In the genomic region with DNA sequence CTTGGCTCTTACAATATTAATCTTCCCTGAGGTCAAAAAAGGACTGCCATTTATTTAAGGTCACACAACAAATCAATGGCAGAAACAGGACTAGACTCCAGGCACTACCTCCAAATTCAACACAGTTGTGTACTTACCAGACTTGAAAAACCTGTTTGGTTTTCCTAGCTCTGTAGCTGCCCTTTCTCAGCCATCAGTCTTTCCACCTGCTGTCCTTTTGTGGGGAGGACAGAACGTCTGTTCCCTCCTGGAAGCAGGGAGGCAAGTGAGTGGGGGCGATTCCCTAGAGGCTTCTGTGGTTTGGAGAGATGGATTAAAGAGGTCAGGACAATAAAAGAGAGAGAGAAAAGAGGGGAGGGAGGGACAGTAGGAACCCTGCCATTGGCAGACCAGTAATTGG, we compare ENCODE assay signal across 1 cellular context.
TF ChIP-seq lines count a peak whose summit lies in the region.

No MANE protein-coding gene starts in this region.

TF ChIP-seq in GM23338, 12 proteins besides CTCF, POLR2A, EP300 and RAD21 (continued from another document):
- TF ChIP-seq, protein P1, sequence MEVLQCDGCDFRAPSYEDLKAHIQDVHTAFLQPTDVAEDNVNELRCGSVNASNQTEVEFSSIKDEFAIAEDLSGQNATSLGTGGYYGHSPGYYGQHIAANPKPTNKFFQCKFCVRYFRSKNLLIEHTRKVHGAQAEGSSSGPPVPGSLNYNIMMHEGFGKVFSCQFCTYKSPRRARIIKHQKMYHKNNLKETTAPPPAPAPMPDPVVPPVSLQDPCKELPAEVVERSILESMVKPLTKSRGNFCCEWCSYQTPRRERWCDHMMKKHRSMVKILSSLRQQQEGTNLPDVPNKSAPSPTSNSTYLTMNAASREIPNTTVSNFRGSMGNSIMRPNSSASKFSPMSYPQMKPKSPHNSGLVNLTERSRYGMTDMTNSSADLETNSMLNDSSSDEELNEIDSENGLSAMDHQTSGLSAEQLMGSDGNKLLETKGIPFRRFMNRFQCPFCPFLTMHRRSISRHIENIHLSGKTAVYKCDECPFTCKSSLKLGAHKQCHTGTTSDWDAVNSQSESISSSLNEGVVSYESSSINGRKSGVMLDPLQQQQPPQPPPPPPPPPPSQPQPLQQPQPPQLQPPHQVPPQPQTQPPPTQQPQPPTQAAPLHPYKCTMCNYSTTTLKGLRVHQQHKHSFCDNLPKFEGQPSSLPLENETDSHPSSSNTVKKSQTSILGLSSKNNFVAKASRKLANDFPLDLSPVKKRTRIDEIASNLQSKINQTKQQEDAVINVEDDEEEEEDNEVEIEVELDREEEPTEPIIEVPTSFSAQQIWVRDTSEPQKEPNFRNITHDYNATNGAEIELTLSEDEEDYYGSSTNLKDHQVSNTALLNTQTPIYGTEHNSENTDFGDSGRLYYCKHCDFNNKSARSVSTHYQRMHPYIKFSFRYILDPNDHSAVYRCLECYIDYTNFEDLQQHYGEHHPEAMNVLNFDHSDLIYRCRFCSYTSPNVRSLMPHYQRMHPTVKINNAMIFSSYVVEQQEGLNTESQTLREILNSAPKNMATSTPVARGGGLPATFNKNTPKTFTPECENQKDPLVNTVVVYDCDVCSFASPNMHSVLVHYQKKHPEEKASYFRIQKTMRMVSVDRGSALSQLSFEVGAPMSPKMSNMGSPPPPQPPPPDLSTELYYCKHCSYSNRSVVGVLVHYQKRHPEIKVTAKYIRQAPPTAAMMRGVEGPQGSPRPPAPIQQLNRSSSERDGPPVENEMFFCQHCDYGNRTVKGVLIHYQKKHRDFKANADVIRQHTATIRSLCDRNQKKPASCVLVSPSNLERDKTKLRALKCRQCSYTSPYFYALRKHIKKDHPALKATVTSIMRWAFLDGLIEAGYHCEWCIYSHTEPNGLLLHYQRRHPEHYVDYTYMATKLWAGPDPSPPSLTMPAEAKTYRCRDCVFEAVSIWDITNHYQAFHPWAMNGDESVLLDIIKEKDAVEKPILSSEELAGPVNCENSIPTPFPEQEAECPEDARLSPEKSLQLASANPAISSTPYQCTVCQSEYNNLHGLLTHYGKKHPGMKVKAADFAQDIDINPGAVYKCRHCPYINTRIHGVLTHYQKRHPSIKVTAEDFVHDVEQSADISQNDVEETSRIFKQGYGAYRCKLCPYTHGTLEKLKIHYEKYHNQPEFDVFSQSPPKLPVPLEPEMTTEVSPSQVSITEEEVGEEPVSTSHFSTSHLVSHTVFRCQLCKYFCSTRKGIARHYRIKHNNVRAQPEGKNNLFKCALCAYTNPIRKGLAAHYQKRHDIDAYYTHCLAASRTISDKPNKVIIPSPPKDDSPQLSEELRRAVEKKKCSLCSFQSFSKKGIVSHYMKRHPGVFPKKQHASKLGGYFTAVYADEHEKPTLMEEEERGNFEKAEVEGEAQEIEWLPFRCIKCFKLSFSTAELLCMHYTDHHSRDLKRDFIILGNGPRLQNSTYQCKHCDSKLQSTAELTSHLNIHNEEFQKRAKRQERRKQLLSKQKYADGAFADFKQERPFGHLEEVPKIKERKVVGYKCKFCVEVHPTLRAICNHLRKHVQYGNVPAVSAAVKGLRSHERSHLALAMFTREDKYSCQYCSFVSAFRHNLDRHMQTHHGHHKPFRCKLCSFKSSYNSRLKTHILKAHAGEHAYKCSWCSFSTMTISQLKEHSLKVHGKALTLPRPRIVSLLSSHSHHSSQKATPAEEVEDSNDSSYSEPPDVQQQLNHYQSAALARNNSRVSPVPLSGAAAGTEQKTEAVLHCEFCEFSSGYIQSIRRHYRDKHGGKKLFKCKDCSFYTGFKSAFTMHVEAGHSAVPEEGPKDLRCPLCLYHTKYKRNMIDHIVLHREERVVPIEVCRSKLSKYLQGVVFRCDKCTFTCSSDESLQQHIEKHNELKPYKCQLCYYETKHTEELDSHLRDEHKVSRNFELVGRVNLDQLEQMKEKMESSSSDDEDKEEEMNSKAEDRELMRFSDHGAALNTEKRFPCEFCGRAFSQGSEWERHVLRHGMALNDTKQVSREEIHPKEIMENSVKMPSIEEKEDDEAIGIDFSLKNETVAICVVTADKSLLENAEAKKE (CRISPR knock-in tag; IDR thresholded peaks at IDR 0.05): peak; percentile 31; the same call in 1 of the 2 replicates
